22 cellular contexts compared by ENCODE assay signal in the genomic region with DNA sequence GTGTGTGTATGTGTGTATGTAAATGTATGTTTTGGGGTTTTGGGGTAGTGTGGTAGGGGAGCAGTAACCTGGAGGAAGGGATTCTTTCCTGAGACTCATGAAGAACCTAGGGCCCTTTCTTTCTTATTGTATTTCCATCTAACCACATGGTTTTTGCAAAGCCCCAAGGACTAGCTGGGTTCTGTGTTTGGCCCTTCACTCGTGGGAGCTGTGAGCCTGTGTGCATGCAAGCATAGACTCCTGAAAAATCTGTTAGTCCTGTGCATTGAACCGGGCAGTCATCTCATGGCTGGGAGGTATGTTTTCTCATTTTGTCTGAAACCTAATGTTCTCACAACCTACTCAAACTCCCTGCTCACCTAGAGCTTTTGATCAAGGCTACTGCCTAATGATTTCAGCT.
"Had no signal": no experiment of that assay in that cellular context is flagged by ENCODE, and none has a peak within 500 bp of the region (broad histone marks: within the 10 kb centered on the region; RNA-seq: fewer than 3 reads in every experiment).

No MANE protein-coding gene starts in this region.

- DNase-seq: dermis blood vessel endothelial cell; foreskin keratinocyte; head of caudate nucleus; kidney; left colon; mesendoderm; naive B cell; nephron progenitor cell; psoas muscle; spleen; stimulated activated CD4-positive, alpha-beta T cell treated with anti-CD3 and anti-CD28 coated beads, Interleukin-15, amount 100 ng/mL, for 24 hours; stimulated activated CD4-positive, alpha-beta T cell treated with anti-CD3 and anti-CD28 coated beads, Interleukin-1b, Interleukin-23, amount 100 ng/mL, for 48 hours; stimulated activated CD4-positive, alpha-beta T cell treated with anti-CD3 and anti-CD28 coated beads, Interleukin-4, amount 100 ng/mL, for 24 hours; testis; upper lobe of right lung had no signal

- H3K27me3 Mint-ChIP-seq: stimulated activated naive CD8-positive, alpha-beta T cell treated with anti-CD3 and anti-CD28 coated beads, Interleukin-15, Interleukin-2, amounts not matched to agents 100 ng/mL and 50 ng/mL, for 24 hours had no signal

- H3K4me1 Mint-ChIP-seq: naive B cell; stimulated activated memory B cell treated with anti-CD40 and anti-IgM and Interleukin-4, amounts not matched to agents 10 μg/mL and 1 μg/mL and 100 μg/mL, for 72 hours had no signal

- H3K4me3 ChIP-seq: hepatocyte, psoas muscle, spleen, testis, tibial nerve, upper lobe of right lung, vagina had no signal

- H3K36me3 Mint-ChIP-seq: naive B cell; stimulated activated memory B cell treated with anti-CD40 and anti-IgM and Interleukin-4, amounts not matched to agents 10 μg/mL and 1 μg/mL and 100 μg/mL, for 72 hours had no signal

- H3K36me3 ChIP-seq: neutrophil, spleen, tibial nerve, upper lobe of right lung, vagina had no signal

- H3K27ac ChIP-seq: foreskin keratinocyte, hepatocyte, neutrophil, psoas muscle, spleen, testis, tibial nerve, upper lobe of right lung, vagina had no signal

- H3K4me2 ChIP-seq: hepatocyte had no signal

- H3K27ac Mint-ChIP-seq: nephron progenitor cell; stimulated activated memory B cell treated with anti-CD40 and anti-IgM and Interleukin-4, amounts not matched to agents 10 μg/mL and 1 μg/mL and 100 μg/mL, for 72 hours; stimulated activated naive CD8-positive, alpha-beta T cell treated with anti-CD3 and anti-CD28 coated beads, Interleukin-15, Interleukin-2, amounts not matched to agents 100 ng/mL and 50 ng/mL, for 24 hours had no signal

- ATAC-seq: foreskin keratinocyte; left colon; psoas muscle; sciatic nerve; stimulated activated memory B cell treated with anti-CD40 and anti-IgM and Interleukin-4, amounts not matched to agents 10 μg/mL and 1 μg/mL and 100 μg/mL, for 72 hours; upper lobe of right lung had no signal

- H3K9me3 Mint-ChIP-seq: naive B cell; stimulated activated memory B cell treated with anti-CD40 and anti-IgM and Interleukin-4, amounts not matched to agents 10 μg/mL and 1 μg/mL and 100 μg/mL, for 72 hours; stimulated activated naive CD8-positive, alpha-beta T cell treated with anti-CD3 and anti-CD28 coated beads, Interleukin-15, Interleukin-2, amounts not matched to agents 100 ng/mL and 50 ng/mL, for 24 hours had no signal

- H3K9me3 ChIP-seq: neutrophil, psoas muscle, spleen, testis, tibial nerve, upper lobe of right lung, vagina had no signal

- H3K27me3 ChIP-seq: foreskin keratinocyte, hepatocyte, neutrophil, spleen, testis, tibial nerve, upper lobe of right lung, vagina had no signal

- H3K4me1 ChIP-seq: foreskin keratinocyte, psoas muscle, spleen, testis, tibial nerve, upper lobe of right lung, vagina had no signal

- H3K4me3 Mint-ChIP-seq: naive B cell; nephron progenitor cell; stimulated activated memory B cell treated with anti-CD40 and anti-IgM and Interleukin-4, amounts not matched to agents 10 μg/mL and 1 μg/mL and 100 μg/mL, for 72 hours; stimulated activated naive CD8-positive, alpha-beta T cell treated with anti-CD3 and anti-CD28 coated beads, Interleukin-15, Interleukin-2, amounts not matched to agents 100 ng/mL and 50 ng/mL, for 24 hours had no signal
